In genomic region chr12:27619308-27619707, GRCh38 we compare ENCODE assay signal across 11 cellular contexts.
DNase-seq lines count a peak whose midpoint lies in the region; TF ChIP-seq lines count a peak whose summit lies in the region.
"Had no signal": no experiment of that assay in that cellular context is flagged by ENCODE, and none has a peak within 500 bp of the region (broad histone marks: within the 10 kb centered on the region; RNA-seq: fewer than 3 reads in every experiment).

No MANE protein-coding gene starts in this region.

- no peak for TF ChIP-seq POLR2A in lower leg skin (IDR thresholded peaks at IDR 0.05)

- H3K4me1 Mint-ChIP-seq in activated naive CD4-positive, alpha-beta T cell treated with anti-CD3 and anti-CD28 coated beads for 36 hours (ENCODE audit: low read depth), result peaks cover 18% of the 10 kb centered on the region
- H3K4me1 Mint-ChIP-seq in activated naive CD4-positive, alpha-beta T cell treated with anti-CD3 and anti-CD28 coated beads, Interleukin-2, amount 10 ng/mL, durations not matched to agents 7 days and 5 days, result peaks cover 9% of the 10 kb centered on the region
- H3K4me1 Mint-ChIP-seq: IgD-negative memory B cell had no signal

- no peak overlapping the region for H3K4me3 ChIP-seq in fibroblast of mammary gland (ENCODE audit: control insufficient read depth, low read depth, low read length)
- H3K4me3 ChIP-seq in lower leg skin (ENCODE audit: low read depth, poor library complexity, severe bottlenecking), result no peak overlapping the region

- no peak overlapping the region for H3K27ac ChIP-seq in RWPE1
- H3K27ac ChIP-seq: neutrophil had no signal

- no peaks in the 10 kb centered on the region for H3K27me3 Mint-ChIP-seq in activated naive CD4-positive, alpha-beta T cell treated with anti-CD3 and anti-CD28 coated beads for 36 hours (ENCODE audit: low read depth)
- no peaks in the 10 kb centered on the region for H3K27me3 Mint-ChIP-seq in activated naive CD4-positive, alpha-beta T cell treated with anti-CD3 and anti-CD28 coated beads, Interleukin-2, amount 10 ng/mL, durations not matched to agents 7 days and 5 days
- H3K27me3 Mint-ChIP-seq: CD4-positive, alpha-beta T cell; IgD-negative memory B cell had no signal

- TF ChIP-seq CTCF in RWPE1 (conservative IDR thresholded peaks at IDR 0.05; ENCODE audit: low read depth) (no peak), fibroblast of mammary gland (conservative IDR thresholded peaks at IDR 0.05; ENCODE audit: control insufficient read depth, insufficient read depth, low read depth, low read length) (no peak), lower leg skin (IDR thresholded peaks at IDR 0.05) (no peak)

- peak; percentile 20 for DNase-seq in activated naive CD4-positive, alpha-beta T cell treated with anti-CD3 and anti-CD28 coated beads for 36 hours
- no peak for DNase-seq in activated naive CD4-positive, alpha-beta T cell treated with anti-CD3 and anti-CD28 coated beads, Interleukin-2, amount 10 ng/mL, durations not matched to agents 7 days and 5 days
- DNase-seq in RWPE1 (ENCODE audit: low spot score) (peak; percentile 77), fibroblast of mammary gland (ENCODE audit: low read depth) (peak; percentile 91), stromal cell of bone marrow (ENCODE audit: low read depth) (peak; percentile 82), islet precursor cell (no peak), lower leg skin (ENCODE audit: low spot score in 2 of 2) (no peak)
- DNase-seq in stimulated activated naive CD4-positive, alpha-beta T cell treated with Interleukin-2 at 50 U/mL for 16 hours (lab: John Stamatoyannopoulos, UW), result no peak
- DNase-seq: CD4-positive, alpha-beta T cell had no signal

- no peaks in the 10 kb centered on the region for H3K9me3 Mint-ChIP-seq in activated naive CD4-positive, alpha-beta T cell treated with anti-CD3 and anti-CD28 coated beads for 36 hours
- H3K9me3 Mint-ChIP-seq in activated naive CD4-positive, alpha-beta T cell treated with anti-CD3 and anti-CD28 coated beads, Interleukin-2, amount 10 ng/mL, durations not matched to agents 7 days and 5 days, result no peaks in the 10 kb centered on the region
- H3K9me3 Mint-ChIP-seq: CD4-positive, alpha-beta T cell; IgD-negative memory B cell had no signal

- CTCF ChIA-PET in activated naive CD4-positive, alpha-beta T cell treated with anti-CD3 and anti-CD28 coated beads for 36 hours (lab: Charles Lee), result no interaction called here
- CTCF ChIA-PET in activated naive CD4-positive, alpha-beta T cell treated with anti-CD3 and anti-CD28 coated beads, Interleukin-2, amount 10 ng/mL, durations not matched to agents 7 days and 5 days (lab: Charles Lee), result no interaction called here
- CTCF ChIA-PET in RWPE1 (lab: Yijun Ruan, JAX), result interaction anchor here (0.6 kb wide), 1 partner anchor 62 kb away, joined by 3 read pairs; no protein-coding TSS in a partner anchor

- H3K36me3 Mint-ChIP-seq in activated naive CD4-positive, alpha-beta T cell treated with anti-CD3 and anti-CD28 coated beads for 36 hours (ENCODE audit: low read depth), result no peaks in the 10 kb centered on the region
- H3K36me3 Mint-ChIP-seq in activated naive CD4-positive, alpha-beta T cell treated with anti-CD3 and anti-CD28 coated beads, Interleukin-2, amount 10 ng/mL, durations not matched to agents 7 days and 5 days, result no peaks in the 10 kb centered on the region
- H3K36me3 Mint-ChIP-seq: IgD-negative memory B cell had no signal

- H3K27ac Mint-ChIP-seq in activated naive CD4-positive, alpha-beta T cell treated with anti-CD3 and anti-CD28 coated beads for 36 hours, result no peak overlapping the region
- H3K27ac Mint-ChIP-seq in activated naive CD4-positive, alpha-beta T cell treated with anti-CD3 and anti-CD28 coated beads, Interleukin-2, amount 10 ng/mL, durations not matched to agents 7 days and 5 days, result no peak overlapping the region
- H3K27ac Mint-ChIP-seq: CD4-positive, alpha-beta T cell; IgD-negative memory B cell had no signal

- no peak overlapping the region for H3K4me3 Mint-ChIP-seq in activated naive CD4-positive, alpha-beta T cell treated with anti-CD3 and anti-CD28 coated beads for 36 hours
- no peak overlapping the region for H3K4me3 Mint-ChIP-seq in activated naive CD4-positive, alpha-beta T cell treated with anti-CD3 and anti-CD28 coated beads, Interleukin-2, amount 10 ng/mL, durations not matched to agents 7 days and 5 days
- H3K4me3 Mint-ChIP-seq: CD4-positive, alpha-beta T cell; IgD-negative memory B cell had no signal

- POLR2A ChIA-PET in RWPE1 (lab: Yijun Ruan, JAX; ENCODE audit: low non-redundant PET), result no interaction called here

- intact Hi-C loops in activated naive CD4-positive, alpha-beta T cell treated with anti-CD3 and anti-CD28 coated beads for 36 hours (cut with micrococcal nuclease), result loop anchor here (1.0 to 5.0 kb wide), 3 partner anchors 8 to 157 kb away; no protein-coding TSS in a partner anchor
- intact Hi-C loops in lower leg skin (cut with DNase I; ENCODE audit: low total_unique reads), result loop anchor here (10.0 kb wide), 1 partner anchor 95 kb away; the partner anchor contains the start of gene PPFIBP1

Comparison
In these comparisons a context has a peak if more than half of its experiments do, and no peak if none do; other contexts are left out.
1. DNase-seq: peak in activated naive CD4-positive, alpha-beta T cell treated with anti-CD3 and anti-CD28 coated beads for 36 hours (single experiment), RWPE1 (single experiment), fibroblast of mammary gland (single experiment) and stromal cell of bone marrow (single experiment); none in activated naive CD4-positive, alpha-beta T cell treated with anti-CD3 and anti-CD28 coated beads, Interleukin-2, amount 10 ng/mL, durations not matched to agents 7 days and 5 days (single experiment), stimulated activated naive CD4-positive, alpha-beta T cell treated with Interleukin-2 at 50 U/mL for 16 hours (single experiment), islet precursor cell (single experiment) and lower leg skin (0 of 2).